In genomic region chr2:239186516-239186915, GRCh38 we compare ENCODE assay signal across 20 cellular contexts.
DNase-seq lines count a peak whose midpoint lies in the region; ATAC-seq and TF ChIP-seq lines count a peak whose summit lies in the region.
"Had no signal": no experiment of that assay in that cellular context is flagged by ENCODE, and none has a peak within 500 bp of the region (broad histone marks: within the 10 kb centered on the region; RNA-seq: fewer than 3 reads in every experiment).

No MANE protein-coding gene starts in this region.

- no peak for TF ChIP-seq POLR2A in sigmoid colon (IDR thresholded peaks at IDR 0.05)

- no peak for TF ChIP-seq EP300 in sigmoid colon (IDR thresholded peaks at IDR 0.05)

- H3K4me1 ChIP-seq in RWPE2 (ENCODE audit: insufficient read depth, poor library complexity, severe bottlenecking) (no peaks in the 10 kb centered on the region), sigmoid colon (peaks cover 0 to 11% (median 8%) of the 10 kb centered on the region in 4 donors)
- H3K4me1 ChIP-seq: HAP-1, Peyer's patch had no signal

- DNase-seq in activated CD8-positive, alpha-beta memory T cell treated with anti-CD3 and anti-CD28 coated beads, Interleukin-2, amount 50 U/mL, for 4 hours: peak; percentile 5
- no peak for DNase-seq in activated CD8-positive, alpha-beta memory T cell treated with anti-CD3 and anti-CD28 coated beads for 24 hours
- DNase-seq in RWPE2 (ENCODE audit: low spot score) (peak; percentile 18), left lobe of liver (ENCODE audit: low spot score) (peak; percentile 30), sigmoid colon (peak; percentile 53), HK-2 (ENCODE audit: unreplicated experiment) (no peak), NCI-H748 treated with DMSO at 0.1 percent for 48 hours (lab: John Stamatoyannopoulos, UW) (no peak)
- DNase-seq: 8988T; CD4-positive, CD25-positive, alpha-beta regulatory T cell; COR-L47; DMS 273 treated with DMSO at 0.1 percent for 48 hours; DND-41; NCI-H1105; NCI-H2081; NCI-H446 treated with DMSO at 0.1 percent for 48 hours; NK-92 treated with Interleukin-12 subunit alpha and Interleukin-12 subunit beta, amount 100 ng/mL, for 24 hours had no signal

- TF ChIP-seq CTCF in RWPE2 (IDR thresholded peaks at IDR 0.05; ENCODE audit: poor library complexity, severe bottlenecking): no peak
- no peak for TF ChIP-seq CTCF in sigmoid colon (IDR thresholded peaks at IDR 0.05)

- H3K9me3 ChIP-seq in RWPE2 (ENCODE audit: severe bottlenecking) (no peaks in the 10 kb centered on the region), sigmoid colon (no peaks in the 10 kb centered on the region)
- H3K9me3 ChIP-seq: HAP-1, Peyer's patch had no signal

- intact Hi-C loops in sigmoid colon (cut with DNase I): no loop called here

- ATAC-seq in RWPE2 (ENCODE audit: low read depth) (no peak), left lobe of liver (no peak), HG03457 (IDR thresholded peaks at IDR 0.05; ENCODE audit: unreplicated experiment) (no peak)
- ATAC-seq: Right ventricle myocardium inferior had no signal

- WGBS in sigmoid colon, 2 donors: 95 to 97% methylated on average over 5 of the region's 5 CpGs

- no peaks in the 10 kb centered on the region for H3K27me3 ChIP-seq in RWPE2 (ENCODE audit: insufficient read depth, poor library complexity, severe bottlenecking)
- H3K27me3 ChIP-seq in sigmoid colon: no peaks in the 10 kb centered on the region
- H3K27me3 ChIP-seq: Peyer's patch had no signal

- H3K36me3 ChIP-seq in RWPE2 (ENCODE audit: low read depth) (peaks cover 4% of the 10 kb centered on the region; the same call in 1 of the 2 replicates), sigmoid colon (peaks cover 31 to 81% (median 50%) of the 10 kb centered on the region in 4 donors)
- H3K36me3 ChIP-seq: HAP-1 had no signal

- H3K27ac ChIP-seq in RWPE2 (ENCODE audit: poor library complexity, severe bottlenecking) (no peak overlapping the region), sigmoid colon (no peak overlapping the region)
- H3K27ac ChIP-seq: Peyer's patch had no signal

- no peak overlapping the region for H3K4me3 ChIP-seq in RWPE2 (ENCODE audit: severe bottlenecking)
- H3K4me3 ChIP-seq in sigmoid colon: no peak overlapping the region
- H3K4me3 ChIP-seq: HAP-1, Peyer's patch had no signal

Comparison
In these comparisons a context has a peak if more than half of its experiments do, and no peak if none do; other contexts are left out.
1. DNase-seq: peak in activated CD8-positive, alpha-beta memory T cell treated with anti-CD3 and anti-CD28 coated beads, Interleukin-2, amount 50 U/mL, for 4 hours (single experiment), RWPE2 (single experiment), left lobe of liver (single experiment) and sigmoid colon (single experiment); none in activated CD8-positive, alpha-beta memory T cell treated with anti-CD3 and anti-CD28 coated beads for 24 hours (single experiment), HK-2 (single experiment) and NCI-H748 treated with DMSO at 0.1 percent for 48 hours (single experiment).